32 cellular contexts compared by ENCODE assay signal in the genomic region with DNA sequence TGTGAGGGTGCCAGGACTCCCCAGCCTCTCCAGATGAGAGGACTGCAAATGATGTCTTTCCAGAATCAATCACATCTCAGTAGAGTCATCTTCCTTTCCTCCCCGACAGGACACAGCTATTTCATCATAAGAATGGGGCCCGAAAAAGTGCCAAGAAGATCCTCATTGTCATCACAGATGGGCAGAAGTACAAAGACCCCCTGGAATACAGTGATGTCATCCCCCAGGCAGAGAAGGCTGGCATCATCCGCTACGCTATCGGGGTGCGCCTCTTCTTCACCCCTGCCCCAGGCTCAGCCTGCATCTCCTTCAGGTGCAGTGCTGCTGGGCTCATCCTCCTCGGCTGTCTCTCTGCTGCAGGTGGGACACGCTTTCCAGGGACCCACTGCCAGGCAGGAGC. TPM values are rescaled to one million over a fixed set of nuclear protein-coding genes. Genes with fewer than 3 reads are reported as not detected.
A peak's percentile ranks its signal among the peaks of the same experiment; 100 is the strongest.
DNase-seq lines count a peak whose midpoint lies in the region; ATAC-seq, FAIRE-seq and TF ChIP-seq lines count a peak whose summit lies in the region.
"Had no signal": no experiment of that assay in that cellular context is flagged by ENCODE, and none has a peak within 500 bp of the region (broad histone marks: within the 10 kb centered on the region; RNA-seq: fewer than 3 reads in every experiment).

No MANE protein-coding gene starts in this region.

- H3K9ac ChIP-seq in HepG2 (ENCODE audit: insufficient read depth, low read depth, low read length) = no peak overlapping the region
- H3K9ac ChIP-seq in neuronal stem cell (ENCODE audit: low read depth, low read length, poor library complexity) = no peak overlapping the region
- H3K9ac ChIP-seq: BLaER1 had no signal

- CTCF ChIA-PET in HepG2 (lab: Yijun Ruan, JAX; ENCODE audit: low intra/inter-chr PET ratio, low total read pairs) = no interaction called here
- CTCF ChIA-PET in HEK293 (lab: Yijun Ruan, JAX) = no interaction called here

- POLR2A ChIA-PET in HepG2 (lab: Yijun Ruan, JAX) (no interaction called here), HEK293 (lab: Yijun Ruan, JAX) (no interaction called here)

- H3K14ac ChIP-seq in neuronal stem cell (ENCODE audit: low read length) = peak overlapping the region; percentile 82

- peaks cover 6 to 36% of the 10 kb centered on the region in 2 experiments; a peak in 4 of 5 replicates for H3K27me3 ChIP-seq in HepG2 (ENCODE audit: control insufficient read depth in 1 of 2, insufficient read depth in 2 of 2, low read length in 2 of 2)
- H3K27me3 ChIP-seq in right lobe of liver = no peaks in the 10 kb centered on the region
- peaks cover 0 to 8% (median 0%) of the 10 kb centered on the region in 3 experiments for H3K27me3 ChIP-seq in neuronal stem cell (ENCODE audit: control insufficient read depth in 3 of 3, insufficient read depth in 3 of 3, low read depth in 1 of 3, low read length in 3 of 3)
- peaks cover 29% of the 10 kb centered on the region for H3K27me3 ChIP-seq in left ventricle myocardium inferior (ENCODE audit: low read depth)
- H3K27me3 ChIP-seq: BE2C, BLaER1 had no signal

- FAIRE-seq in HepG2 (lab: Jason Lieb, UNC) = no peak
- FAIRE-seq: A204.1, GM12878, GM12892, GM18507 had no signal

- H3K79me1 ChIP-seq in neuronal stem cell (ENCODE audit: low read depth, low read length) = no peaks in the 10 kb centered on the region

- TF ChIP-seq RAD21 in HepG2 (CRISPR knock-in tag; IDR thresholded peaks at IDR 0.05) = no peak

- H3K79me2 ChIP-seq in HepG2 (ENCODE audit: insufficient read depth, low read length) = no peaks in the 10 kb centered on the region

- TF ChIP-seq EP300 in HepG2 (IDR thresholded peaks at IDR 0.05; ENCODE audit: low read depth in 2 of 2, low read length in 2 of 2) (no peak), HepG2 (CRISPR knock-in tag; IDR thresholded peaks at IDR 0.05; ENCODE audit: borderline replicate concordance) (no peak)

- no peak overlapping the region for H2BK12ac ChIP-seq in neuronal stem cell (ENCODE audit: low read length)

- H3K4me2 ChIP-seq in HepG2 (ENCODE audit: low read depth, low read length) (no peak overlapping the region), neuronal stem cell (ENCODE audit: insufficient read depth, low read length, poor library complexity, severe bottlenecking) (no peak overlapping the region)
- H3K4me2 ChIP-seq: BLaER1 had no signal

- DNase-seq in HepG2 (ENCODE audit: low spot score) (no peak), right lobe of liver (no peak), neuronal stem cell (ENCODE audit: low spot score) (no peak), left ventricle myocardium inferior (no peak)
- DNase-seq in activated CD4-positive, alpha-beta T cell treated with anti-CD3 and anti-CD28 coated beads for 1 hour = no peak
- no peak for DNase-seq in activated CD4-positive, alpha-beta T cell treated with anti-CD3 and anti-CD28 coated beads, Interleukin-2, amount 50 U/mL, for 4 hours
- DNase-seq: 8988T; ACHN; BE2C; C1 segment of cervical spinal cord; CD4-positive, alpha-beta memory T cell; CD4-positive, CD25-positive, alpha-beta regulatory T cell; CD8-positive, alpha-beta memory T cell; COR-L47; DMS 273 treated with DMSO at 0.1 percent for 48 hours; DMS153; DMS53; DMS79; DND-41; EL; GDM1 had no signal

- no peak for TF ChIP-seq CTCF in HepG2 (CRISPR knock-in tag; IDR thresholded peaks at IDR 0.05)
- no peak for TF ChIP-seq CTCF in right lobe of liver (IDR thresholded peaks at IDR 0.05)
- no peak for TF ChIP-seq CTCF in HEK293 (tag by site-specific recombination; IDR thresholded peaks at IDR 0.05)
- no peak for TF ChIP-seq CTCF in left ventricle myocardium inferior (IDR thresholded peaks at IDR 0.05; ENCODE audit: borderline replicate concordance)

- H3K27ac ChIP-seq in HepG2 (ENCODE audit: extremely low read length, insufficient read depth, low read length) = no peak overlapping the region
- H3K27ac ChIP-seq in right lobe of liver = no peak overlapping the region
- no peak overlapping the region for H3K27ac ChIP-seq in HEK293 (ENCODE audit: extremely low read depth, low read depth, low read length)
- H3K27ac ChIP-seq in neuronal stem cell (replicated peaks; ENCODE audit: low read length) = no peak overlapping the region
- H3K27ac ChIP-seq in left ventricle myocardium inferior (replicated peaks) = no peak overlapping the region
- H3K27ac ChIP-seq: BLaER1 had no signal

- no peak overlapping the region for H2BK15ac ChIP-seq in neuronal stem cell (ENCODE audit: low read length)

- no peak overlapping the region for H3K4ac ChIP-seq in neuronal stem cell (ENCODE audit: low read length)

- 45% methylated on average over 8 of the region's 8 CpGs for whole genome bisulfite sequencing in HepG2 (ENCODE audit: low lambda C conversion rate)
- WGBS in right lobe of liver (ENCODE audit: insufficient coverage, low coverage, low lambda C conversion rate, missing lambda C conversion rate) = 61% methylated on average over 5 of the region's 8 CpGs
- WGBS in neuronal stem cell (ENCODE audit: extremely low coverage in 2 of 2, insufficient read length in 2 of 2, insufficient replicate concordance in 1 of 2), 2 donors = no CpG with 5 or more reads among the region's 8 CpGs

- in situ Hi-C loops in HepG2 (cut with HindIII; ENCODE audit: extremely low pct_ligation_motif_present, low pct_unique_long_range_greater_than_20kb) = no loop called here

- H3K9me3 ChIP-seq in HepG2 (ENCODE audit: low read length) (no peaks in the 10 kb centered on the region), right lobe of liver (no peaks in the 10 kb centered on the region), HEK293 (ENCODE audit: control insufficient read depth, insufficient read depth, low read depth, low read length) (no peaks in the 10 kb centered on the region), neuronal stem cell (replicated peaks in 1 of 2; ENCODE audit: control insufficient read depth in 2 of 2, insufficient read depth in 1 of 2, low read depth in 1 of 2, low read length in 2 of 2) (no peaks in the 10 kb centered on the region), left ventricle myocardium inferior (replicated peaks) (no peaks in the 10 kb centered on the region)
- H3K9me3 ChIP-seq: BE2C, BLaER1 had no signal

- H3K4me3 ChIP-seq in HepG2 (replicated peaks in 1 of 3; ENCODE audit: insufficient read depth in 1 of 3, low read depth in 2 of 3, low read length in 3 of 3) (no peak overlapping the region), right lobe of liver (no peak overlapping the region), HEK293 (ENCODE audit: low read depth, low read length) (no peak overlapping the region), neuronal stem cell (ENCODE audit: low read length in 2 of 2) (no peak overlapping the region), left ventricle myocardium inferior (no peak overlapping the region)
- H3K4me3 ChIP-seq: BLaER1, GM12878 had no signal

- H2AK5ac ChIP-seq in neuronal stem cell (ENCODE audit: low read depth, low read length) = peak overlapping the region; percentile 28

- H4K8ac ChIP-seq in neuronal stem cell (ENCODE audit: low read depth, low read length) = no peak overlapping the region

- intact Hi-C loops in HepG2 (cut with micrococcal nuclease; ENCODE audit: unreplicated experiment) = no loop called here
- intact Hi-C loops in right lobe of liver (cut with DNase I) = no loop called here
- intact Hi-C loops in left ventricle myocardium inferior (cut with micrococcal nuclease) = no loop called here

- H2BK5ac ChIP-seq in neuronal stem cell (ENCODE audit: low read length) = no peak overlapping the region

- no peak overlapping the region for H4K91ac ChIP-seq in neuronal stem cell (ENCODE audit: low read depth, low read length, poor library complexity)

- H4K20me1 ChIP-seq in HepG2 (ENCODE audit: insufficient read depth, low read length) = no peaks in the 10 kb centered on the region
- H4K20me1 ChIP-seq: BLaER1 had no signal

- H3K36me3 ChIP-seq in HepG2 (replicated peaks in 1 of 2; ENCODE audit: control insufficient read depth in 1 of 2, insufficient read depth in 2 of 2, low read length in 2 of 2) (no peaks in the 10 kb centered on the region), right lobe of liver (no peaks in the 10 kb centered on the region), HEK293 (ENCODE audit: control insufficient read depth in 2 of 2, insufficient read depth in 1 of 2, low read length in 2 of 2) (no peaks in the 10 kb centered on the region), neuronal stem cell (replicated peaks in 1 of 2; ENCODE audit: control insufficient read depth in 2 of 2, insufficient read depth in 2 of 2, low read length in 2 of 2) (no peaks in the 10 kb centered on the region), left ventricle myocardium inferior (no peaks in the 10 kb centered on the region)
- H3K36me3 ChIP-seq: BE2C, BLaER1 had no signal

- H3K18ac ChIP-seq in neuronal stem cell (ENCODE audit: low read length) = no peak overlapping the region

- ATAC-seq in HepG2 = no peak
- ATAC-seq in right lobe of liver = no peak
- ATAC-seq: GM12878 had no signal

- H2AFZ ChIP-seq in HepG2 (ENCODE audit: low read length) = no peak overlapping the region
- H2AFZ ChIP-seq in neuronal stem cell (ENCODE audit: low read length) = no peak overlapping the region

- no peak overlapping the region for H3K23ac ChIP-seq in neuronal stem cell (ENCODE audit: low read depth, low read length, poor library complexity)

- TF ChIP-seq POLR2A in HepG2 (IDR thresholded peaks at IDR 0.05; ENCODE audit: insufficient read depth in 1 of 2, low read depth in 2 of 2, low read length in 2 of 2) (no peak), right lobe of liver (IDR thresholded peaks at IDR 0.05) (no peak)

- H2BK120ac ChIP-seq in neuronal stem cell (ENCODE audit: low read depth, low read length) = no peak overlapping the region

- H3K4me1 ChIP-seq in HepG2 (ENCODE audit: insufficient read depth, low read length) (0 out of 2 replicates have a peak, but pooled peaks cover 8% of the 10 kb centered on the region), right lobe of liver (no peaks in the 10 kb centered on the region), HEK293 (ENCODE audit: control insufficient read depth, insufficient read depth, low read length) (no peaks in the 10 kb centered on the region), neuronal stem cell (ENCODE audit: control insufficient read depth in 2 of 2, insufficient read depth in 1 of 2, low read depth in 1 of 2, low read length in 2 of 2) (peaks cover 1 to 4% of the 10 kb centered on the region in 2 donors), left ventricle myocardium inferior (no peaks in the 10 kb centered on the region)
- H3K4me1 ChIP-seq: BE2C had no signal

- no TSS peak for BruUV-seq in HepG2 (replicated peaks; lab: Mats Ljungman, UMichigan)

RNA-seq across cellular contexts. Expression of gene ITGAD, which starts 14.3 kb away (rescaled TPM):
- total RNA-seq in HepG2 (2016; rRNA removed; fragmentation: Illumina TruSeq; extraction: Trizol) (not detected in 2 replicates), right lobe of liver (1 to 10 TPM in 1 of 6 experiments, under 1 TPM in 3, not detected in 2; 0.13 to 2.0 (median 0.69) TPM), left ventricle myocardium inferior (not detected)
- total RNA-seq in HepG2 (2016; cell fraction: cytosol; rRNA removed; fragmentation: Illumina TruSeq; extraction: Trizol; ENCODE audit: low read depth) = not detected in 2 replicates
- total RNA-seq in HepG2 (2016; cell fraction: insoluble cytoplasmic fraction; rRNA removed; fragmentation: Illumina TruSeq; extraction: Trizol) = not detected in 2 replicates
- not detected in 2 replicates for total RNA-seq in HepG2 (2016; cell fraction: membrane; rRNA removed; fragmentation: Illumina TruSeq; extraction: Trizol)
- not detected in 2 replicates for total RNA-seq in HepG2 (2016; cell fraction: nucleus; rRNA removed; fragmentation: Illumina TruSeq; extraction: Trizol)
- not detected in 2 replicates for polyA plus RNA-seq in HepG2 (2011; rRNA removed)
- not detected in 2 replicates for polyA plus RNA-seq in HepG2 (2011; cell fraction: cytosol; rRNA removed)
- polyA plus RNA-seq in HepG2 (2011; cell fraction: nucleus; rRNA removed) = not detected in 2 replicates
- not detected in 2 replicates for polyA plus RNA-seq in HepG2 (2012)
- not detected in 2 replicates for polyA plus RNA-seq in HepG2 (2016; cell fraction: cytosol; fragmentation: Illumina TruSeq; extraction: Trizol; ENCODE audit: low read depth)
- not detected in 2 replicates for polyA plus RNA-seq in HepG2 (2016; cell fraction: insoluble cytoplasmic fraction; fragmentation: Illumina TruSeq; extraction: Trizol; ENCODE audit: low read depth)
- not detected in 2 replicates for polyA plus RNA-seq in HepG2 (2016; cell fraction: membrane; fragmentation: Illumina TruSeq; extraction: Trizol; ENCODE audit: low read depth)
- polyA plus RNA-seq in HepG2 (2016; cell fraction: nucleus; fragmentation: Illumina TruSeq; extraction: Trizol; ENCODE audit: insufficient read depth, low read depth) = not detected in 2 replicates
- not detected in 2 replicates for polyA minus RNA-seq in HepG2 (2011; rRNA and poly(A)+ RNA removed; ENCODE audit: low replicate concordance)
- not detected in 2 replicates for polyA minus RNA-seq in HepG2 (2011; cell fraction: cytosol; rRNA and poly(A)+ RNA removed)
- polyA minus RNA-seq in HepG2 (2011; cell fraction: nucleus; rRNA and poly(A)+ RNA removed) = not detected in 2 replicates
- polyA plus RNA-seq in neuronal stem cell (2013, experiment 1 of 2) = not detected
- polyA plus RNA-seq in neuronal stem cell (2013, experiment 2 of 2) = not detected
- total RNA-seq: A673; CD4-positive, alpha-beta memory T cell; CD4-positive, CD25-positive, alpha-beta regulatory T cell; CD8-positive, alpha-beta memory T cell; G401 had no signal
- polyA plus RNA-seq: AG04450; CD14-positive monocyte; CD4-positive, CD25-positive, alpha-beta regulatory T cell had no signal

RNA-seq across cellular contexts. Expression of gene COX6A2, which starts 20.8 kb away (rescaled TPM):
- total RNA-seq in HepG2 (2016; rRNA removed; fragmentation: Illumina TruSeq; extraction: Trizol) (not detected in 2 replicates), right lobe of liver (1 to 10 TPM in 4 of 6 experiments, not detected in 2; 4.1 to 6.0 (median 4.6) TPM), left ventricle myocardium inferior (1,568 TPM)
- not detected in 2 replicates for total RNA-seq in HepG2 (2016; cell fraction: cytosol; rRNA removed; fragmentation: Illumina TruSeq; extraction: Trizol; ENCODE audit: low read depth)
- total RNA-seq in HepG2 (2016; cell fraction: insoluble cytoplasmic fraction; rRNA removed; fragmentation: Illumina TruSeq; extraction: Trizol) = not detected in 2 replicates
- not detected in 2 replicates for total RNA-seq in HepG2 (2016; cell fraction: membrane; rRNA removed; fragmentation: Illumina TruSeq; extraction: Trizol)
- not detected in 2 replicates for total RNA-seq in HepG2 (2016; cell fraction: nucleus; rRNA removed; fragmentation: Illumina TruSeq; extraction: Trizol)
- polyA plus RNA-seq in HepG2 (2011; rRNA removed) = not detected in 2 replicates
- polyA plus RNA-seq in HepG2 (2011; cell fraction: cytosol; rRNA removed) = not detected in 2 replicates
- not detected in 2 replicates for polyA plus RNA-seq in HepG2 (2011; cell fraction: nucleus; rRNA removed)
- polyA plus RNA-seq in HepG2 (2012) = not detected in 2 replicates
- not detected in 2 replicates for polyA plus RNA-seq in HepG2 (2016; cell fraction: cytosol; fragmentation: Illumina TruSeq; extraction: Trizol; ENCODE audit: low read depth)
- not detected in 2 replicates for polyA plus RNA-seq in HepG2 (2016; cell fraction: insoluble cytoplasmic fraction; fragmentation: Illumina TruSeq; extraction: Trizol; ENCODE audit: low read depth)
- not detected in 2 replicates for polyA plus RNA-seq in HepG2 (2016; cell fraction: membrane; fragmentation: Illumina TruSeq; extraction: Trizol; ENCODE audit: low read depth)
- polyA plus RNA-seq in HepG2 (2016; cell fraction: nucleus; fragmentation: Illumina TruSeq; extraction: Trizol; ENCODE audit: insufficient read depth, low read depth) = not detected in 2 replicates
- polyA minus RNA-seq in HepG2 (2011; rRNA and poly(A)+ RNA removed; ENCODE audit: low replicate concordance) = not detected in 2 replicates
- polyA minus RNA-seq in HepG2 (2011; cell fraction: cytosol; rRNA and poly(A)+ RNA removed) = not detected in 2 replicates
- polyA minus RNA-seq in HepG2 (2011; cell fraction: nucleus; rRNA and poly(A)+ RNA removed) = not detected in 2 replicates
- not detected for polyA plus RNA-seq in neuronal stem cell (2013, experiment 1 of 2)
- polyA plus RNA-seq in neuronal stem cell (2013, experiment 2 of 2) = 0.18 TPM
- total RNA-seq: A673; CD4-positive, alpha-beta memory T cell; CD4-positive, CD25-positive, alpha-beta regulatory T cell; CD8-positive, alpha-beta memory T cell; Daoy; G401; GM12878 had no signal
- polyA plus RNA-seq: AG04450; CD14-positive monocyte; CD4-positive, alpha-beta memory T cell; CD4-positive, CD25-positive, alpha-beta regulatory T cell; CD8-positive, alpha-beta memory T cell; GM12878 had no signal

RNA-seq across cellular contexts. Expression of gene ZNF843, which starts 35.2 kb away (rescaled TPM):
- total RNA-seq in HepG2 (2016; rRNA removed; fragmentation: Illumina TruSeq; extraction: Trizol) (not detected in 2 replicates), right lobe of liver (under 1 TPM; 0.19 to 0.68 (median 0.36) TPM), left ventricle myocardium inferior (3.2 TPM)
- 0.20 TPM in 1 of 2 replicates, not detected in the other for total RNA-seq in HepG2 (2016; cell fraction: cytosol; rRNA removed; fragmentation: Illumina TruSeq; extraction: Trizol; ENCODE audit: low read depth)
- not detected in 2 replicates for total RNA-seq in HepG2 (2016; cell fraction: insoluble cytoplasmic fraction; rRNA removed; fragmentation: Illumina TruSeq; extraction: Trizol)
- not detected in 2 replicates for total RNA-seq in HepG2 (2016; cell fraction: membrane; rRNA removed; fragmentation: Illumina TruSeq; extraction: Trizol)
- not detected in 2 replicates for total RNA-seq in HepG2 (2016; cell fraction: nucleus; rRNA removed; fragmentation: Illumina TruSeq; extraction: Trizol)
- 0.03 and 0.04 TPM in 2 replicates for polyA plus RNA-seq in HepG2 (2011; rRNA removed)
- 0.04 TPM in 1 of 2 replicates, not detected in the other for polyA plus RNA-seq in HepG2 (2011; cell fraction: cytosol; rRNA removed)
- polyA plus RNA-seq in HepG2 (2011; cell fraction: nucleus; rRNA removed) = not detected in 2 replicates
- not detected in 2 replicates for polyA plus RNA-seq in HepG2 (2012)
- not detected in 2 replicates for polyA plus RNA-seq in HepG2 (2016; cell fraction: cytosol; fragmentation: Illumina TruSeq; extraction: Trizol; ENCODE audit: low read depth)
- polyA plus RNA-seq in HepG2 (2016; cell fraction: insoluble cytoplasmic fraction; fragmentation: Illumina TruSeq; extraction: Trizol; ENCODE audit: low read depth) = not detected in 2 replicates
- not detected in 2 replicates for polyA plus RNA-seq in HepG2 (2016; cell fraction: membrane; fragmentation: Illumina TruSeq; extraction: Trizol; ENCODE audit: low read depth)
- not detected in 2 replicates for polyA plus RNA-seq in HepG2 (2016; cell fraction: nucleus; fragmentation: Illumina TruSeq; extraction: Trizol; ENCODE audit: insufficient read depth, low read depth)
- 0.12 TPM in 1 of 2 replicates, not detected in the other for polyA minus RNA-seq in HepG2 (2011; rRNA and poly(A)+ RNA removed; ENCODE audit: low replicate concordance)
- not detected in 2 replicates for polyA minus RNA-seq in HepG2 (2011; cell fraction: cytosol; rRNA and poly(A)+ RNA removed)
- not detected in 2 replicates for polyA minus RNA-seq in HepG2 (2011; cell fraction: nucleus; rRNA and poly(A)+ RNA removed)
- 1.4 TPM for polyA plus RNA-seq in neuronal stem cell (2013, experiment 1 of 2)
- 1.3 TPM for polyA plus RNA-seq in neuronal stem cell (2013, experiment 2 of 2)
- total RNA-seq: Daoy had no signal
- polyA plus RNA-seq: CD14-positive monocyte; CD4-positive, alpha-beta memory T cell had no signal

RNA-seq across cellular contexts. Expression of gene ARMC5, which starts 51.9 kb away (rescaled TPM):
- total RNA-seq in HepG2 (2016; rRNA removed; fragmentation: Illumina TruSeq; extraction: Trizol) (13.0 and 22.3 TPM in 2 replicates), right lobe of liver (10 to 100 TPM in 3 of 6 experiments, 1 to 10 TPM in 3; 3.9 to 20.9 (median 11.0) TPM), left ventricle myocardium inferior (5.8 TPM)
- 2.5 and 3.1 TPM in 2 replicates for total RNA-seq in HepG2 (2016; cell fraction: cytosol; rRNA removed; fragmentation: Illumina TruSeq; extraction: Trizol; ENCODE audit: low read depth)
- 10.7 and 21.4 TPM in 2 replicates for total RNA-seq in HepG2 (2016; cell fraction: insoluble cytoplasmic fraction; rRNA removed; fragmentation: Illumina TruSeq; extraction: Trizol)
- 5.2 and 6.5 TPM in 2 replicates for total RNA-seq in HepG2 (2016; cell fraction: membrane; rRNA removed; fragmentation: Illumina TruSeq; extraction: Trizol)
- total RNA-seq in HepG2 (2016; cell fraction: nucleus; rRNA removed; fragmentation: Illumina TruSeq; extraction: Trizol) = 20.2 and 21.0 TPM in 2 replicates
- polyA plus RNA-seq in HepG2 (2011; rRNA removed) = 10.8 and 11.9 TPM in 2 replicates
- polyA plus RNA-seq in HepG2 (2011; cell fraction: cytosol; rRNA removed) = 6.1 and 8.8 TPM in 2 replicates
- 83.4 and 108 TPM in 2 replicates for polyA plus RNA-seq in HepG2 (2011; cell fraction: nucleus; rRNA removed)
- polyA plus RNA-seq in HepG2 (2012) = 6.3 and 9.1 TPM in 2 replicates
- 1.9 and 2.5 TPM in 2 replicates for polyA plus RNA-seq in HepG2 (2016; cell fraction: cytosol; fragmentation: Illumina TruSeq; extraction: Trizol; ENCODE audit: low read depth)
- 13.4 and 15.6 TPM in 2 replicates for polyA plus RNA-seq in HepG2 (2016; cell fraction: insoluble cytoplasmic fraction; fragmentation: Illumina TruSeq; extraction: Trizol; ENCODE audit: low read depth)
- 3.6 and 4.2 TPM in 2 replicates for polyA plus RNA-seq in HepG2 (2016; cell fraction: membrane; fragmentation: Illumina TruSeq; extraction: Trizol; ENCODE audit: low read depth)
- 51.3 and 57.5 TPM in 2 replicates for polyA plus RNA-seq in HepG2 (2016; cell fraction: nucleus; fragmentation: Illumina TruSeq; extraction: Trizol; ENCODE audit: insufficient read depth, low read depth)
- 7.1 and 29.7 TPM in 2 replicates for polyA minus RNA-seq in HepG2 (2011; rRNA and poly(A)+ RNA removed; ENCODE audit: low replicate concordance)
- 6.3 and 6.8 TPM in 2 replicates for polyA minus RNA-seq in HepG2 (2011; cell fraction: cytosol; rRNA and poly(A)+ RNA removed)
- 19.5 and 24.3 TPM in 2 replicates for polyA minus RNA-seq in HepG2 (2011; cell fraction: nucleus; rRNA and poly(A)+ RNA removed)
- 6.0 TPM for polyA plus RNA-seq in neuronal stem cell (2013, experiment 1 of 2)
- 5.6 TPM for polyA plus RNA-seq in neuronal stem cell (2013, experiment 2 of 2)

RNA-seq across cellular contexts. Expression of gene ITGAX, which starts 52.4 kb away (rescaled TPM):
- not detected in 2 replicates for total RNA-seq in HepG2 (2016; rRNA removed; fragmentation: Illumina TruSeq; extraction: Trizol)
- 0.18 TPM in 1 of 2 replicates, not detected in the other for total RNA-seq in HepG2 (2016; cell fraction: cytosol; rRNA removed; fragmentation: Illumina TruSeq; extraction: Trizol; ENCODE audit: low read depth)
- not detected in 2 replicates for total RNA-seq in HepG2 (2016; cell fraction: insoluble cytoplasmic fraction; rRNA removed; fragmentation: Illumina TruSeq; extraction: Trizol)
- total RNA-seq in HepG2 (2016; cell fraction: membrane; rRNA removed; fragmentation: Illumina TruSeq; extraction: Trizol) = not detected in 2 replicates
- total RNA-seq in HepG2 (2016; cell fraction: nucleus; rRNA removed; fragmentation: Illumina TruSeq; extraction: Trizol) = not detected in 2 replicates
- 0.32 and 0.42 TPM in 2 replicates for polyA plus RNA-seq in HepG2 (2011; rRNA removed)
- polyA plus RNA-seq in HepG2 (2011; cell fraction: cytosol; rRNA removed) = 0.12 and 0.23 TPM in 2 replicates
- polyA plus RNA-seq in HepG2 (2011; cell fraction: nucleus; rRNA removed) = 1.00 and 1.2 TPM in 2 replicates
- polyA plus RNA-seq in HepG2 (2012) = 0.07 and 0.17 TPM in 2 replicates
- not detected in 2 replicates for polyA plus RNA-seq in HepG2 (2016; cell fraction: cytosol; fragmentation: Illumina TruSeq; extraction: Trizol; ENCODE audit: low read depth)
- polyA plus RNA-seq in HepG2 (2016; cell fraction: insoluble cytoplasmic fraction; fragmentation: Illumina TruSeq; extraction: Trizol; ENCODE audit: low read depth) = not detected in 2 replicates
- polyA plus RNA-seq in HepG2 (2016; cell fraction: membrane; fragmentation: Illumina TruSeq; extraction: Trizol; ENCODE audit: low read depth) = not detected in 2 replicates
- not detected in 2 replicates for polyA plus RNA-seq in HepG2 (2016; cell fraction: nucleus; fragmentation: Illumina TruSeq; extraction: Trizol; ENCODE audit: insufficient read depth, low read depth)
- polyA minus RNA-seq in HepG2 (2011; rRNA and poly(A)+ RNA removed; ENCODE audit: low replicate concordance) = 0.05 and 0.28 TPM in 2 replicates
- 0.30 TPM in 1 of 2 replicates, not detected in the other for polyA minus RNA-seq in HepG2 (2011; cell fraction: cytosol; rRNA and poly(A)+ RNA removed)
- 0.13 and 0.37 TPM in 2 replicates for polyA minus RNA-seq in HepG2 (2011; cell fraction: nucleus; rRNA and poly(A)+ RNA removed)
- total RNA-seq in right lobe of liver = 10 to 100 TPM in 1 of 6 experiments, 1 to 10 TPM in 5; 2.0 to 15.3 (median 5.2) TPM
- not detected for polyA plus RNA-seq in neuronal stem cell (2013, experiment 1 of 2)
- not detected for polyA plus RNA-seq in neuronal stem cell (2013, experiment 2 of 2)
- 1.4 TPM for total RNA-seq in left ventricle myocardium inferior
- total RNA-seq: A673 had no signal

Comparison
In these comparisons a context has a peak if more than half of its experiments do, and no peak if none do; other contexts are left out.
1. RNA of gene COX6A2, which starts 20.8 kb away (total RNA-seq): 1,568 TPM in left ventricle myocardium inferior (single experiment); 4.1 to 6.0 TPM in right lobe of liver and not detected in HepG2; every median in the first group is over 100 times any median in the second.
2. Of the 63 proteins assayed by ChIP-seq in both HepG2 and HEK293: peak only in HepG2: none; only in HEK293: ATF2; in both: none; in neither: 62.